In the genomic region with DNA sequence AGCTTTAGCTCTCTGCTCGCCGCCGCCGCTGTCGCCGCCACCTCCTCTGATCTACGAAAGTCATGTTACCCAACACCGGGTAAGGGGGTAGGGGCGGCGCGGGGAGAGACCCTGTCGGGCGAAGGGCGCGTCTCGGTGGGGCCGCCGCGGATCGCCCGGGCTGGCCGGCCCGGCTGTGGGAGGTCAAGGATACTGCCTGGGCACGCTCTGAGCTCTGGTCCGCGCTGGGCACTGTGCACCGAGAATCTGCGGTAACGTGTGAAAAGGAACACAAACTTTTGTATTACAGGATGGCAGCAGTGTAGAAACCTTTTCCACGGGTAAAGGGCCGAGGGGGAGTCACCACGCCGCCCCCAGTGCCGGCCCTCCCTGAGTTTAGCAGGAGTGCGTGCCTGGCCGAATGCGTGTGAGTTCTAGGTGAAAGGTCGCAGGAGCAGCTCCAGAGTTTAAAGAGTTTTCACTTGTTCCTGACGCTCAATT, we compare ENCODE assay signal across 8 cellular contexts. TPM values are rescaled to one million over a fixed set of nuclear protein-coding genes. Genes with fewer than 3 reads are reported as not detected.
DNase-seq lines count a peak whose midpoint lies in the region; ATAC-seq and TF ChIP-seq lines count a peak whose summit lies in the region.

A gene (plus strand): TSS at position 7 of the 480 bp plus-strand sequence. CDS start 56 bp downstream, at position 63.

- peaks cover 2% of the 10 kb centered on the region for H3K36me3 Mint-ChIP-seq in activated T-helper 1 cell treated with anti-CD3 and anti-CD28 coated beads, Interleukin-12 subunit alpha, Interleukin-12 subunit beta, Interleukin-2, Interleukin-4 antibody, amounts not matched to agents 30 ng/mL and 10 ng/mL and 1 ng/mL, durations not matched to agents 14 hours and 24 hours and 36 hours (ENCODE audit: low read depth)

- H3K9me3 ChIP-seq in ovary: no peaks in the 10 kb centered on the region

- H3K4me1 ChIP-seq in ovary (ENCODE audit: insufficient read depth): peaks cover 17% of the 10 kb centered on the region

- peak within 1 kb of the TSS; percentile 88 to 95 for H3K27ac ChIP-seq in ovary

- H3K27me3 Mint-ChIP-seq in activated T-helper 1 cell treated with anti-CD3 and anti-CD28 coated beads, Interleukin-12 subunit alpha, Interleukin-12 subunit beta, Interleukin-2, Interleukin-4 antibody, amounts not matched to agents 30 ng/mL and 10 ng/mL and 1 ng/mL, durations not matched to agents 14 hours and 24 hours and 36 hours (ENCODE audit: insufficient read depth): no peaks in the 10 kb centered on the region

- TF ChIP-seq POLR2A in ovary (IDR thresholded peaks at IDR 0.05): no peak

- TF ChIP-seq EP300 in Ishikawa (IDR thresholded peaks at IDR 0.05; ENCODE audit: borderline replicate concordance) (no peak), ovary (IDR thresholded peaks at IDR 0.05) (no peak)

- ATAC-seq in GM21526 (IDR thresholded peaks at IDR 0.05; ENCODE audit: low FRiP score, unreplicated experiment): peak; percentile 17

- no peaks in the 10 kb centered on the region for H3K27me3 ChIP-seq in ovary

- DNase-seq in G401 (ENCODE audit: low spot score): no peak
- no peak for DNase-seq in activated T-helper 1 cell treated with anti-CD3 and anti-CD28 coated beads, Interleukin-12 subunit alpha, Interleukin-12 subunit beta, Interleukin-2, Interleukin-4 antibody, amounts not matched to agents 30 ng/mL and 10 ng/mL and 1 ng/mL, durations not matched to agents 14 hours and 24 hours and 36 hours (ENCODE audit: low spot score)
- DNase-seq in germinal center (ENCODE audit: low spot score): peak; percentile 21
- DNase-seq in ovary: peak in 1 of 5 donors; percentile 65
- DNase-seq in NCI-H2227 treated with DMSO at 0.1 percent for 48 hours (lab: John Stamatoyannopoulos, UW): no peak
- DNase-seq in effector CD8-positive, alpha-beta T cell (lab: John Stamatoyannopoulos, UW): no peak

- no peaks in the 10 kb centered on the region for H3K9me3 Mint-ChIP-seq in activated T-helper 1 cell treated with anti-CD3 and anti-CD28 coated beads, Interleukin-12 subunit alpha, Interleukin-12 subunit beta, Interleukin-2, Interleukin-4 antibody, amounts not matched to agents 30 ng/mL and 10 ng/mL and 1 ng/mL, durations not matched to agents 14 hours and 24 hours and 36 hours

- WGBS in ovary, 3 donors: 0 to 1% (median 1%) methylated on average over 34 to 39 of the region's 39 CpGs

- no peak for TF ChIP-seq CTCF in ovary (IDR thresholded peaks at IDR 0.05)

- H3K4me3 ChIP-seq in ovary: peak within 1 kb of the TSS; percentile 62

- peak within 1 kb of the TSS; percentile 99 for H3K27ac Mint-ChIP-seq in activated T-helper 1 cell treated with anti-CD3 and anti-CD28 coated beads, Interleukin-12 subunit alpha, Interleukin-12 subunit beta, Interleukin-2, Interleukin-4 antibody, amounts not matched to agents 30 ng/mL and 10 ng/mL and 1 ng/mL, durations not matched to agents 14 hours and 24 hours and 36 hours

- no peak for TF ChIP-seq RAD21 in Ishikawa (IDR thresholded peaks at IDR 0.05; ENCODE audit: low read depth)

- peaks cover 57% of the 10 kb centered on the region for H3K4me1 Mint-ChIP-seq in activated T-helper 1 cell treated with anti-CD3 and anti-CD28 coated beads, Interleukin-12 subunit alpha, Interleukin-12 subunit beta, Interleukin-2, Interleukin-4 antibody, amounts not matched to agents 30 ng/mL and 10 ng/mL and 1 ng/mL, durations not matched to agents 14 hours and 24 hours and 36 hours (ENCODE audit: low read depth)

- H3K4me3 Mint-ChIP-seq in activated T-helper 1 cell treated with anti-CD3 and anti-CD28 coated beads, Interleukin-12 subunit alpha, Interleukin-12 subunit beta, Interleukin-2, Interleukin-4 antibody, amounts not matched to agents 30 ng/mL and 10 ng/mL and 1 ng/mL, durations not matched to agents 14 hours and 24 hours and 36 hours: peak within 1 kb of the TSS; percentile 98

- in situ Hi-C loops in G401 (cut with HindIII; ENCODE audit: low sequenced_read_pairs): no loop called here

- intact Hi-C loops in activated T-helper 1 cell treated with anti-CD3 and anti-CD28 coated beads, Interleukin-12 subunit alpha, Interleukin-12 subunit beta, Interleukin-2, Interleukin-4 antibody, amounts not matched to agents 30 ng/mL and 10 ng/mL and 1 ng/mL, durations not matched to agents 14 hours and 24 hours and 36 hours (cut with micrococcal nuclease): loop anchor here (1.0 kb wide), 1 partner anchor 749 kb away; a partner anchor contains a TSS
- intact Hi-C loops in ovary (cut with DNase I): loop anchor here in 1 of 4 donors (10.0 kb wide), 1 partner anchor 105 kb away; a partner anchor contains a TSS

- no peaks in the 10 kb centered on the region for H3K36me3 ChIP-seq in ovary

TF ChIP-seq in Ishikawa, 13 proteins besides CTCF, POLR2A, EP300 and RAD21:
- TF ChIP-seq, protein P1, sequence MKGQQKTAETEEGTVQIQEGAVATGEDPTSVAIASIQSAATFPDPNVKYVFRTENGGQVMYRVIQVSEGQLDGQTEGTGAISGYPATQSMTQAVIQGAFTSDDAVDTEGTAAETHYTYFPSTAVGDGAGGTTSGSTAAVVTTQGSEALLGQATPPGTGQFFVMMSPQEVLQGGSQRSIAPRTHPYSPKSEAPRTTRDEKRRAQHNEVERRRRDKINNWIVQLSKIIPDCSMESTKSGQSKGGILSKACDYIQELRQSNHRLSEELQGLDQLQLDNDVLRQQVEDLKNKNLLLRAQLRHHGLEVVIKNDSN (IDR thresholded peaks at IDR 0.05): 0 out of 2 replicates have a peak, but pooled peaks have one; percentile 16
- TF ChIP-seq EGR1 (IDR thresholded peaks at IDR 0.05) (no peak), ZBTB7A (IDR thresholded peaks at IDR 0.05; ENCODE audit: low read depth) (peak; percentile 71), NFIC (IDR thresholded peaks at IDR 0.05) (no peak)

RNA-seq across cellular contexts. Expression of the gene that starts here (rescaled TPM):
- 35.1 and 61.3 TPM in 2 replicates for total RNA-seq in G401 (2014; rRNA removed; shearing (Covaris generic))
- total RNA-seq in activated T-helper 1 cell treated with anti-CD3 and anti-CD28 coated beads, Interleukin-12 subunit alpha, Interleukin-12 subunit beta, Interleukin-2, Interleukin-4 antibody, amounts not matched to agents 30 ng/mL and 10 ng/mL and 1 ng/mL, durations not matched to agents 14 hours and 24 hours and 36 hours: 13.0 and 13.2 TPM in 2 replicates
- total RNA-seq in ovary: 10 to 100 TPM; 44.8 to 79.9 (median 66.1) TPM
- polyA plus RNA-seq in ovary: 10 to 100 TPM; 51.9 to 71.6 TPM
